In genomic region chr20:63025534-63026331, GRCh38 we compare ENCODE assay signal across 1 cellular context.
TF ChIP-seq lines count a peak whose summit lies in the region.

No MANE protein-coding gene starts in this region.

TF ChIP-seq in HepG2, 621 proteins besides CTCF, POLR2A, EP300 and RAD21 (continued from another document and continues in another):
- TF ChIP-seq ZNF407 (CRISPR knock-in tag; IDR thresholded peaks at IDR 0.05; ENCODE audit: not compliant biosample characterization) (no peak), ZNF543 (CRISPR knock-in tag; IDR thresholded peaks at IDR 0.05) (0 out of 2 replicates have a peak, but pooled peaks have one; percentile 36), ZNF776 (CRISPR knock-in tag; IDR thresholded peaks at IDR 0.05) (no peak), NCOA2 (CRISPR knock-in tag; IDR thresholded peaks at IDR 0.05) (no peak), TAF1 (CRISPR knock-in tag; IDR thresholded peaks at IDR 0.05) (0 out of 2 replicates have a peak, but pooled peaks have one; percentile 5), ZNF101 (CRISPR knock-in tag; IDR thresholded peaks at IDR 0.05; ENCODE audit: borderline replicate concordance, low read depth) (no peak), RXRA (CRISPR knock-in tag; IDR thresholded peaks at IDR 0.05) (peak; percentile 19; the same call in 1 of the 2 replicates), FLYWCH1 (CRISPR knock-in tag; IDR thresholded peaks at IDR 0.05) (no peak), ZBTB10 (CRISPR knock-in tag; IDR thresholded peaks at IDR 0.05; ENCODE audit: borderline replicate concordance) (no peak), SNAI1 (CRISPR knock-in tag; IDR thresholded peaks at IDR 0.05; ENCODE audit: borderline replicate concordance) (no peak), MATR3 (CRISPR knock-in tag; IDR thresholded peaks at IDR 0.05) (no peak), KDM3A (CRISPR knock-in tag; IDR thresholded peaks at IDR 0.05; ENCODE audit: low read depth) (no peak), TCF12 (IDR thresholded peaks at IDR 0.05) (no peak), TCF12 (CRISPR knock-in tag; IDR thresholded peaks at IDR 0.05) (no peak), ZNF766 (CRISPR knock-in tag; IDR thresholded peaks at IDR 0.05; ENCODE audit: borderline replicate concordance) (no peak), ZNF281 (CRISPR knock-in tag; IDR thresholded peaks at IDR 0.05; ENCODE audit: borderline replicate concordance) (no peak), HNRNPLL (IDR thresholded peaks at IDR 0.05; ENCODE audit: low read depth, low read length, poor library complexity, severe bottlenecking) (peak; percentile 49), NFKB2 (CRISPR knock-in tag; IDR thresholded peaks at IDR 0.05; ENCODE audit: borderline replicate concordance) (no peak), EZH2 (conservative IDR thresholded peaks at IDR 0.05; ENCODE audit: low read depth, low read length) (peak; percentile 8; the same call in 1 of the 2 replicates), CENPT (CRISPR knock-in tag; IDR thresholded peaks at IDR 0.05; ENCODE audit: low read depth) (no peak)
- TF ChIP-seq, protein P1, sequence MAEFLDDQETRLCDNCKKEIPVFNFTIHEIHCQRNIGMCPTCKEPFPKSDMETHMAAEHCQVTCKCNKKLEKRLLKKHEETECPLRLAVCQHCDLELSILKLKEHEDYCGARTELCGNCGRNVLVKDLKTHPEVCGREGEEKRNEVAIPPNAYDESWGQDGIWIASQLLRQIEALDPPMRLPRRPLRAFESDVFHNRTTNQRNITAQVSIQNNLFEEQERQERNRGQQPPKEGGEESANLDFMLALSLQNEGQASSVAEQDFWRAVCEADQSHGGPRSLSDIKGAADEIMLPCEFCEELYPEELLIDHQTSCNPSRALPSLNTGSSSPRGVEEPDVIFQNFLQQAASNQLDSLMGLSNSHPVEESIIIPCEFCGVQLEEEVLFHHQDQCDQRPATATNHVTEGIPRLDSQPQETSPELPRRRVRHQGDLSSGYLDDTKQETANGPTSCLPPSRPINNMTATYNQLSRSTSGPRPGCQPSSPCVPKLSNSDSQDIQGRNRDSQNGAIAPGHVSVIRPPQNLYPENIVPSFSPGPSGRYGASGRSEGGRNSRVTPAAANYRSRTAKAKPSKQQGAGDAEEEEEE (CRISPR knock-in tag; IDR thresholded peaks at IDR 0.05; ENCODE audit: borderline replicate concordance), result no peak
- TF ChIP-seq, protein P2, sequence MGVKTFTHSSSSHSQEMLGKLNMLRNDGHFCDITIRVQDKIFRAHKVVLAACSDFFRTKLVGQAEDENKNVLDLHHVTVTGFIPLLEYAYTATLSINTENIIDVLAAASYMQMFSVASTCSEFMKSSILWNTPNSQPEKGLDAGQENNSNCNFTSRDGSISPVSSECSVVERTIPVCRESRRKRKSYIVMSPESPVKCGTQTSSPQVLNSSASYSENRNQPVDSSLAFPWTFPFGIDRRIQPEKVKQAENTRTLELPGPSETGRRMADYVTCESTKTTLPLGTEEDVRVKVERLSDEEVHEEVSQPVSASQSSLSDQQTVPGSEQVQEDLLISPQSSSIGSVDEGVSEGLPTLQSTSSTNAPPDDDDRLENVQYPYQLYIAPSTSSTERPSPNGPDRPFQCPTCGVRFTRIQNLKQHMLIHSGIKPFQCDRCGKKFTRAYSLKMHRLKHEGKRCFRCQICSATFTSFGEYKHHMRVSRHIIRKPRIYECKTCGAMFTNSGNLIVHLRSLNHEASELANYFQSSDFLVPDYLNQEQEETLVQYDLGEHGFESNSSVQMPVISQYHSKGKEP (CRISPR knock-in tag; IDR thresholded peaks at IDR 0.05), result no peak
- TF ChIP-seq, protein P3, sequence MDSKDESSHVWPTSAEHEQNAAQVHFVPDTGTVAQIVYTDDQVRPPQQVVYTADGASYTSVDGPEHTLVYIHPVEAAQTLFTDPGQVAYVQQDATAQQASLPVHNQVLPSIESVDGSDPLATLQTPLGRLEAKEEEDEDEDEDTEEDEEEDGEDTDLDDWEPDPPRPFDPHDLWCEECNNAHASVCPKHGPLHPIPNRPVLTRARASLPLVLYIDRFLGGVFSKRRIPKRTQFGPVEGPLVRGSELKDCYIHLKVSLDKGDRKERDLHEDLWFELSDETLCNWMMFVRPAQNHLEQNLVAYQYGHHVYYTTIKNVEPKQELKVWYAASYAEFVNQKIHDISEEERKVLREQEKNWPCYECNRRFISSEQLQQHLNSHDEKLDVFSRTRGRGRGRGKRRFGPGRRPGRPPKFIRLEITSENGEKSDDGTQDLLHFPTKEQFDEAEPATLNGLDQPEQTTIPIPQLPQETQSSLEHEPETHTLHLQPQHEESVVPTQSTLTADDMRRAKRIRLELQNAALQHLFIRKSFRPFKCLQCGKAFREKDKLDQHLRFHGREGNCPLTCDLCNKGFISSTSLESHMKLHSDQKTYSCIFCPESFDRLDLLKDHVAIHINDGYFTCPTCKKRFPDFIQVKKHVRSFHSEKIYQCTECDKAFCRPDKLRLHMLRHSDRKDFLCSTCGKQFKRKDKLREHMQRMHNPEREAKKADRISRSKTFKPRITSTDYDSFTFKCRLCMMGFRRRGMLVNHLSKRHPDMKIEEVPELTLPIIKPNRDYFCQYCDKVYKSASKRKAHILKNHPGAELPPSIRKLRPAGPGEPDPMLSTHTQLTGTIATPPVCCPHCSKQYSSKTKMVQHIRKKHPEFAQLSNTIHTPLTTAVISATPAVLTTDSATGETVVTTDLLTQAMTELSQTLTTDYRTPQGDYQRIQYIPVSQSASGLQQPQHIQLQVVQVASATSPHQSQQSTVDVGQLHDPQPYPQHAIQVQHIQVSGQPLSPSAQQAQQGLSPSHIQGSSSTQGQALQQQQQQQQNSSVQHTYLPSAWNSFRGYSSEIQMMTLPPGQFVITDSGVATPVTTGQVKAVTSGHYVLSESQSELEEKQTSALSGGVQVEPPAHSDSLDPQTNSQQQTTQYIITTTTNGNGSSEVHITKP (CRISPR knock-in tag; IDR thresholded peaks at IDR 0.05; ENCODE audit: low read depth), result no peak
- TF ChIP-seq, protein P4, sequence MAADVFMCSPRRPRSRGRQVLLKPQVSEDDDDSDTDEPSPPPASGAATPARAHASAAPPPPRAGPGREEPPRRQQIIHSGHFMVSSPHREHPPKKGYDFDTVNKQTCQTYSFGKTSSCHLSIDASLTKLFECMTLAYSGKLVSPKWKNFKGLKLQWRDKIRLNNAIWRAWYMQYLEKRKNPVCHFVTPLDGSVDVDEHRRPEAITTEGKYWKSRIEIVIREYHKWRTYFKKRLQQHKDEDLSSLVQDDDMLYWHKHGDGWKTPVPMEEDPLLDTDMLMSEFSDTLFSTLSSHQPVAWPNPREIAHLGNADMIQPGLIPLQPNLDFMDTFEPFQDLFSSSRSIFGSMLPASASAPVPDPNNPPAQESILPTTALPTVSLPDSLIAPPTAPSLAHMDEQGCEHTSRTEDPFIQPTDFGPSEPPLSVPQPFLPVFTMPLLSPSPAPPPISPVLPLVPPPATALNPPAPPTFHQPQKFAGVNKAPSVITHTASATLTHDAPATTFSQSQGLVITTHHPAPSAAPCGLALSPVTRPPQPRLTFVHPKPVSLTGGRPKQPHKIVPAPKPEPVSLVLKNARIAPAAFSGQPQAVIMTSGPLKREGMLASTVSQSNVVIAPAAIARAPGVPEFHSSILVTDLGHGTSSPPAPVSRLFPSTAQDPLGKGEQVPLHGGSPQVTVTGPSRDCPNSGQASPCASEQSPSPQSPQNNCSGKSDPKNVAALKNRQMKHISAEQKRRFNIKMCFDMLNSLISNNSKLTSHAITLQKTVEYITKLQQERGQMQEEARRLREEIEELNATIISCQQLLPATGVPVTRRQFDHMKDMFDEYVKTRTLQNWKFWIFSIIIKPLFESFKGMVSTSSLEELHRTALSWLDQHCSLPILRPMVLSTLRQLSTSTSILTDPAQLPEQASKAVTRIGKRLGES (CRISPR knock-in tag; IDR thresholded peaks at IDR 0.05; ENCODE audit: borderline replicate concordance), result no peak
